In genomic region chr9:84811072-84811725, GRCh38 we compare ENCODE assay signal across 1 cellular context.
TF ChIP-seq lines count a peak whose summit lies in the region.

No MANE protein-coding gene starts in this region.

TF ChIP-seq in WTC11, 78 proteins besides CTCF, POLR2A, EP300 and RAD21 (continued from another document):
- TF ChIP-seq ZNF512 (CRISPR knock-in tag; IDR thresholded peaks at IDR 0.05; ENCODE audit: borderline replicate concordance) (no peak), SOX15 (CRISPR knock-in tag; IDR thresholded peaks at IDR 0.05) (no peak), NR1H2 (CRISPR knock-in tag; IDR thresholded peaks at IDR 0.05) (no peak)
- TF ChIP-seq, protein P1, sequence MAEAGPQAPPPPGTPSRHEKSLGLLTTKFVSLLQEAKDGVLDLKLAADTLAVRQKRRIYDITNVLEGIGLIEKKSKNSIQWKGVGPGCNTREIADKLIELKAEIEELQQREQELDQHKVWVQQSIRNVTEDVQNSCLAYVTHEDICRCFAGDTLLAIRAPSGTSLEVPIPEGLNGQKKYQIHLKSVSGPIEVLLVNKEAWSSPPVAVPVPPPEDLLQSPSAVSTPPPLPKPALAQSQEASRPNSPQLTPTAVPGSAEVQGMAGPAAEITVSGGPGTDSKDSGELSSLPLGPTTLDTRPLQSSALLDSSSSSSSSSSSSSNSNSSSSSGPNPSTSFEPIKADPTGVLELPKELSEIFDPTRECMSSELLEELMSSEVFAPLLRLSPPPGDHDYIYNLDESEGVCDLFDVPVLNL (CRISPR knock-in tag; IDR thresholded peaks at IDR 0.05; ENCODE audit: borderline replicate concordance, low read depth) = no peak
